In genomic region chr2:178477443-178478099, GRCh38 we compare ENCODE assay signal across 8 cellular contexts. TPM values are rescaled to one million over a fixed set of nuclear protein-coding genes. Genes with fewer than 3 reads are reported as not detected.
DNase-seq lines count a peak whose midpoint lies in the region; ATAC-seq and TF ChIP-seq lines count a peak whose summit lies in the region.

No MANE protein-coding gene starts in this region.

- TF ChIP-seq CTCF in parathyroid adenoma (IDR thresholded peaks at IDR 0.05), result no peak

- peaks cover 4% of the 10 kb centered on the region for H3K79me2 ChIP-seq in parathyroid adenoma

- H3K9ac ChIP-seq in parathyroid adenoma, result no peak overlapping the region

- H3K27me3 ChIP-seq in ectodermal cell (ENCODE audit: control insufficient read depth, insufficient read depth, low read length, poor library complexity, severe bottlenecking) (peaks cover 8% of the 10 kb centered on the region), parathyroid adenoma (ENCODE audit: control insufficient read depth, insufficient read depth, low read length) (no peaks in the 10 kb centered on the region)

- H3K4me1 ChIP-seq in ectodermal cell (ENCODE audit: control insufficient read depth, insufficient read depth, low read length) (peaks cover 17% of the 10 kb centered on the region), parathyroid adenoma (peaks cover 3% of the 10 kb centered on the region)

- H3K27ac ChIP-seq in ectodermal cell (ENCODE audit: insufficient read depth, low read depth, low read length, poor library complexity, severe bottlenecking) (no peak overlapping the region), parathyroid adenoma (peak overlapping the region; percentile 94)

- H3K9me3 ChIP-seq in ectodermal cell (ENCODE audit: control insufficient read depth, low read length) (no peaks in the 10 kb centered on the region), parathyroid adenoma (ENCODE audit: control insufficient read depth, low read length) (no peaks in the 10 kb centered on the region)

- H3K4me2 ChIP-seq in parathyroid adenoma (ENCODE audit: low read length), result peak overlapping the region; percentile 99

- H3K4me3 ChIP-seq in ectodermal cell (ENCODE audit: insufficient read depth, low read depth, low read length) (peak overlapping the region; percentile 81), parathyroid adenoma (ENCODE audit: low read depth, low read length) (peak overlapping the region; percentile 67)

- no peak for ATAC-seq in HG02623 (IDR thresholded peaks at IDR 0.05; ENCODE audit: unreplicated experiment)
- ATAC-seq in HG03159 (IDR thresholded peaks at IDR 0.05; ENCODE audit: unreplicated experiment), result no peak

- DNase-seq in G401 (ENCODE audit: low spot score), result peak; percentile 23
- DNase-seq in NCI-H748 (lab: John Stamatoyannopoulos, UW; ENCODE audit: unreplicated experiment), result peak; percentile 18
- no peak for DNase-seq in NCI-H187 (lab: John Stamatoyannopoulos, UW)
- no peak for DNase-seq in amniotic stem cell (lab: John Stamatoyannopoulos, UW)

- H3K36me3 ChIP-seq in ectodermal cell (ENCODE audit: control insufficient read depth, insufficient read depth, low read length), result no peaks in the 10 kb centered on the region
- H3K36me3 ChIP-seq in parathyroid adenoma (ENCODE audit: control insufficient read depth, insufficient read depth, low read length), result no peaks in the 10 kb centered on the region

- H2AFZ ChIP-seq in parathyroid adenoma, result peak overlapping the region; percentile 78

- 63 to 68% methylated on average over 2 of the region's 3 CpGs for WGBS in ectodermal cell, 2 experiments

- in situ Hi-C loops in G401 (cut with HindIII; ENCODE audit: low sequenced_read_pairs), result no loop called here

RNA-seq across cellular contexts. Expression of gene FKBP7, which starts 0.8 kb away (rescaled TPM):
- total RNA-seq in G401 (2014; rRNA removed; shearing (Covaris generic)), result 11.0 and 13.5 TPM in 2 replicates
- polyA plus RNA-seq in ectodermal cell (2013, experiment 1 of 4), result 31.5 TPM
- 26.6 TPM for polyA plus RNA-seq in ectodermal cell (2013, experiment 2 of 4)
- 24.5 TPM for polyA plus RNA-seq in ectodermal cell (2013, experiment 3 of 4)
- 31.3 TPM for polyA plus RNA-seq in ectodermal cell (2013, experiment 4 of 4)

RNA-seq across cellular contexts. Expression of gene PLEKHA3, which starts 2.7 kb away (rescaled TPM):
- 7.5 and 23.0 TPM in 2 replicates for total RNA-seq in G401 (2014; rRNA removed; shearing (Covaris generic))
- polyA plus RNA-seq in ectodermal cell (2013, experiment 1 of 4), result 20.7 TPM
- polyA plus RNA-seq in ectodermal cell (2013, experiment 2 of 4), result 18.9 TPM
- polyA plus RNA-seq in ectodermal cell (2013, experiment 3 of 4), result 13.0 TPM
- polyA plus RNA-seq in ectodermal cell (2013, experiment 4 of 4), result 16.5 TPM

RNA-seq across cellular contexts. Expression of gene PJVK, which starts 26.4 kb away (rescaled TPM):
- total RNA-seq in G401 (2014; rRNA removed; shearing (Covaris generic)), result 0.98 and 3.4 TPM in 2 replicates
- 5.7 TPM for polyA plus RNA-seq in ectodermal cell (2013, experiment 1 of 4)
- polyA plus RNA-seq in ectodermal cell (2013, experiment 2 of 4), result 5.0 TPM
- 3.8 TPM for polyA plus RNA-seq in ectodermal cell (2013, experiment 3 of 4)
- 4.3 TPM for polyA plus RNA-seq in ectodermal cell (2013, experiment 4 of 4)

RNA-seq across cellular contexts. Expression of gene PRKRA, which starts 26.6 kb away (rescaled TPM):
- 72.1 and 77.8 TPM in 2 replicates for total RNA-seq in G401 (2014; rRNA removed; shearing (Covaris generic))
- 102 TPM for polyA plus RNA-seq in ectodermal cell (2013, experiment 1 of 4)
- 104 TPM for polyA plus RNA-seq in ectodermal cell (2013, experiment 2 of 4)
- 81.3 TPM for polyA plus RNA-seq in ectodermal cell (2013, experiment 3 of 4)
- polyA plus RNA-seq in ectodermal cell (2013, experiment 4 of 4), result 89.4 TPM

Comparison
In these comparisons a context has a peak if more than half of its experiments do, and no peak if none do; other contexts are left out.
1. DNase-seq: peak in G401 (single experiment) and NCI-H748 (single experiment); none in NCI-H187 (0 of 2) and amniotic stem cell (single experiment).